Comparison of ENCODE assay signal across 8 cellular contexts in genomic region chr1:9009438-9010366, GRCh38. TPM values are rescaled to one million over a fixed set of nuclear protein-coding genes. Genes with fewer than 3 reads are reported as not detected.
DNase-seq lines count a peak whose midpoint lies in the region; ATAC-seq and TF ChIP-seq lines count a peak whose summit lies in the region.

No MANE protein-coding gene starts in this region.

- POLR2A ChIA-PET in BJ (lab: Charles Lee), result no interaction called here

- no peak overlapping the region for H3K4me3 Mint-ChIP-seq in stimulated activated memory B cell treated with anti-CD40 and anti-IgM and Interleukin-4, amounts not matched to agents 10 μg/mL and 1 μg/mL and 100 μg/mL, for 72 hours

- no peak overlapping the region for H2AFZ ChIP-seq in GM23248

- H3K4me1 Mint-ChIP-seq in stimulated activated memory B cell treated with anti-CD40 and anti-IgM and Interleukin-4, amounts not matched to agents 10 μg/mL and 1 μg/mL and 100 μg/mL, for 72 hours, result peaks cover 61% of the 10 kb centered on the region

- H3K4me3 ChIP-seq in BJ (ENCODE audit: low read depth, low read length), result no peak overlapping the region
- H3K4me3 ChIP-seq in GM23248, result no peak overlapping the region

- DNase-seq in BJ (ENCODE audit: low read depth) (no peak), GM23248 (peak; percentile 48), Right ventricle myocardium superior (peak; percentile 56)

- no peaks in the 10 kb centered on the region for H3K36me3 ChIP-seq in BJ (ENCODE audit: control insufficient read depth, insufficient read depth, low read length)
- no peaks in the 10 kb centered on the region for H3K36me3 ChIP-seq in GM23248 (ENCODE audit: low read depth)

- H3F3A ChIP-seq in GM23248 (ENCODE audit: insufficient read depth), result no peaks in the 10 kb centered on the region

- TF ChIP-seq CTCF in BJ (IDR thresholded peaks at IDR 0.05; ENCODE audit: insufficient read depth, low read depth, low read length) (peak; percentile 68), VCaP (conservative IDR thresholded peaks at IDR 0.05) (peak; percentile 48; the same call in 1 of the 2 replicates)

- H3K36me3 Mint-ChIP-seq in stimulated activated memory B cell treated with anti-CD40 and anti-IgM and Interleukin-4, amounts not matched to agents 10 μg/mL and 1 μg/mL and 100 μg/mL, for 72 hours, result no peaks in the 10 kb centered on the region

- no peaks in the 10 kb centered on the region for H3K9me2 ChIP-seq in GM23248 (ENCODE audit: insufficient read depth)

- intact Hi-C loops in Right ventricle myocardium superior (cut with DNase I), result loop anchor here (5.0 kb wide), 1 partner anchor 93 kb away; no protein-coding TSS in a partner anchor

- H3K27ac ChIP-seq in GM23248 (no peak overlapping the region), VCaP (no peak overlapping the region)

- H3K27ac Mint-ChIP-seq in stimulated activated memory B cell treated with anti-CD40 and anti-IgM and Interleukin-4, amounts not matched to agents 10 μg/mL and 1 μg/mL and 100 μg/mL, for 72 hours, result peak overlapping the region; percentile 65

- in situ Hi-C loops in GM23248 (cut with MboI), result no loop called here

- 67 to 68% methylated on average over 18 to 20 of the region's 21 CpGs for WGBS in GM23248 (ENCODE audit: low coverage in 1 of 2, low lambda C conversion rate in 2 of 2, missing lambda C conversion rate in 2 of 2), 2 experiments

- H3K9me3 ChIP-seq in GM23248 (ENCODE audit: low read depth), result no peaks in the 10 kb centered on the region

- H3K27me3 Mint-ChIP-seq in stimulated activated memory B cell treated with anti-CD40 and anti-IgM and Interleukin-4, amounts not matched to agents 10 μg/mL and 1 μg/mL and 100 μg/mL, for 72 hours, result peaks cover 87% of the 10 kb centered on the region

- ATAC-seq in Right ventricle myocardium superior (ENCODE audit: poor library complexity), result peak; percentile 36
- no peak for ATAC-seq in stimulated activated memory B cell treated with anti-CD40 and anti-IgM and Interleukin-4, amounts not matched to agents 10 μg/mL and 1 μg/mL and 100 μg/mL, for 72 hours
- ATAC-seq in HG03095 (IDR thresholded peaks at IDR 0.05; ENCODE audit: unreplicated experiment), result no peak
- ATAC-seq in GM21528 (IDR thresholded peaks at IDR 0.05; ENCODE audit: low FRiP score, unreplicated experiment), result no peak
- no peak for ATAC-seq in GM18909 (IDR thresholded peaks at IDR 0.05; ENCODE audit: poor library complexity, unreplicated experiment)

- no peaks in the 10 kb centered on the region; the same call in 1 of the 2 replicates for H3K27me3 ChIP-seq in BJ (ENCODE audit: control insufficient read depth, insufficient read depth, low read length)
- H3K27me3 ChIP-seq in GM23248 (replicated peaks; ENCODE audit: insufficient read depth), result no peaks in the 10 kb centered on the region

- H3K9me3 Mint-ChIP-seq in stimulated activated memory B cell treated with anti-CD40 and anti-IgM and Interleukin-4, amounts not matched to agents 10 μg/mL and 1 μg/mL and 100 μg/mL, for 72 hours, result no peaks in the 10 kb centered on the region

- no peaks in the 10 kb centered on the region for H3K4me1 ChIP-seq in GM23248 (ENCODE audit: insufficient read depth)

- H4K20me1 ChIP-seq in GM23248 (ENCODE audit: insufficient read depth), result no peaks in the 10 kb centered on the region

- H3K79me2 ChIP-seq in GM23248 (ENCODE audit: insufficient read depth), result no peaks in the 10 kb centered on the region

- no peak overlapping the region for H3K4me2 ChIP-seq in GM23248 (ENCODE audit: unreplicated experiment)

- CTCF ChIA-PET in BJ (lab: Yijun Ruan, JAX), result interaction anchor here (0.7 to 7.1 kb wide), 5 partner anchors 19 to 96 kb away, joined by 3 to 33 read pairs (median 3); no protein-coding TSS in a partner anchor

- no peak overlapping the region for H3K9ac ChIP-seq in GM23248

RNA-seq across cellular contexts. Expression of gene SLC2A7, which starts 16.5 kb away (rescaled TPM):
- polyA plus RNA-seq in BJ (2011; rRNA removed) (not detected in 2 replicates), GM23248 (2016; fragmentation: Nextera tagmentation; extraction: Ambion mirVana) (not detected in 2 replicates)
- polyA minus RNA-seq in BJ (2011; rRNA and poly(A)+ RNA removed), result not detected in 2 replicates
- not detected in 2 replicates for total RNA-seq in GM23248 (2014; rRNA removed; shearing (Covaris generic))
- not detected for total RNA-seq in Right ventricle myocardium superior

RNA-seq across cellular contexts. Expression of gene SLC2A5, which starts 59.7 kb away (rescaled TPM):
- polyA plus RNA-seq in BJ (2011; rRNA removed) (0.16 and 0.31 TPM in 2 replicates), GM23248 (2016; fragmentation: Nextera tagmentation; extraction: Ambion mirVana) (0.25 and 0.29 TPM in 2 replicates)
- 0.26 and 0.33 TPM in 2 replicates for polyA minus RNA-seq in BJ (2011; rRNA and poly(A)+ RNA removed)
- total RNA-seq in GM23248 (2014; rRNA removed; shearing (Covaris generic)), result 0.54 TPM in 1 of 2 replicates, not detected in the other
- total RNA-seq in Right ventricle myocardium superior, result 2.1 TPM
